Comparison of ENCODE assay signal across 9 cellular contexts in genomic region chr7:98250789-98251188, GRCh38. TPM values are rescaled to one million over a fixed set of nuclear protein-coding genes. Genes with fewer than 3 reads are reported as not detected.
DNase-seq lines count a peak whose midpoint lies in the region; ATAC-seq and TF ChIP-seq lines count a peak whose summit lies in the region.
"Had no signal": no experiment of that assay in that cellular context is flagged by ENCODE, and none has a peak within 500 bp of the region (broad histone marks: within the 10 kb centered on the region; RNA-seq: fewer than 3 reads in every experiment).

No MANE protein-coding gene starts in this region.

- H3K27ac ChIP-seq in Peyer's patch (peak overlapping the region; percentile 84 to 94 (median 92)), neural cell (ENCODE audit: low read length) (no peak overlapping the region)

- H3K27me3 Mint-ChIP-seq in MCF 10A (ENCODE audit: insufficient read depth, unreplicated experiment) = no peaks in the 10 kb centered on the region

- no peak overlapping the region for H3K27ac Mint-ChIP-seq in MCF 10A (ENCODE audit: low read depth, unreplicated experiment)

- BruUV-seq in MCF 10A (replicated peaks; lab: Mats Ljungman, UMichigan) = TSS peak; percentile 62

- peaks cover 29% of the 10 kb centered on the region for H3K79me2 ChIP-seq in neural cell (replicated peaks; ENCODE audit: insufficient read depth, low read length)

- CTCF ChIA-PET in MCF 10A (lab: Yijun Ruan, JAX) = interaction anchor here (0.7 to 1.9 kb wide), 5 partner anchors 9 to 592 kb away, joined by 3 to 6 read pairs (median 3); no protein-coding TSS in a partner anchor

- TF ChIP-seq POLR2A in Peyer's patch (IDR thresholded peaks at IDR 0.05) = no peak

- peak overlapping the region; percentile 100 for H3K4me3 Mint-ChIP-seq in MCF 10A (ENCODE audit: unreplicated experiment)

- H3K4me2 ChIP-seq in neural cell (ENCODE audit: low read length) = peak overlapping the region; percentile 99

- peaks cover 0 to 8% (median 0%) of the 10 kb centered on the region in 3 donors for H3K36me3 ChIP-seq in Peyer's patch
- H3K36me3 ChIP-seq in neural cell (ENCODE audit: insufficient read depth, low read length) = no peaks in the 10 kb centered on the region

- H4K20me1 ChIP-seq in neural cell (ENCODE audit: insufficient read depth) = no peaks in the 10 kb centered on the region

- no peak overlapping the region for H2AFZ ChIP-seq in neural cell (ENCODE audit: low read depth, low read length)

- H3K9me3 ChIP-seq in Peyer's patch (no peaks in the 10 kb centered on the region), neural cell (ENCODE audit: low read length) (no peaks in the 10 kb centered on the region)
- H3K9me3 ChIP-seq: mucosa of descending colon had no signal

- TF ChIP-seq RAD21 in neural cell (conservative IDR thresholded peaks at IDR 0.05) = no peak

- ATAC-seq in HG02588 (IDR thresholded peaks at IDR 0.05; ENCODE audit: unreplicated experiment) = no peak

- H3K27me3 ChIP-seq in Peyer's patch (no peaks in the 10 kb centered on the region), neural cell (ENCODE audit: insufficient read depth, low read depth, low read length) (no peaks in the 10 kb centered on the region)

- peak overlapping the region; percentile 83 for H3K9ac ChIP-seq in neural cell (ENCODE audit: low read length)

- H3K4me1 ChIP-seq in Peyer's patch = peaks cover 0 to 26% (median 10%) of the 10 kb centered on the region in 4 donors

- DNase-seq in GM19238 (ENCODE audit: insufficient read length, low spot score) = peak; percentile 42
- peak in 2 of 3 donors; percentile 51 to 55 for DNase-seq in Peyer's patch
- no peak for DNase-seq in MCF 10A (ENCODE audit: unreplicated experiment)
- no peak for DNase-seq in foreskin fibroblast
- no peak for DNase-seq in SKM-1 (lab: John Stamatoyannopoulos, UW; ENCODE audit: unreplicated experiment)
- DNase-seq in 8988T = no peak

- intact Hi-C loops in MCF 10A (cut with micrococcal nuclease) = no loop called here

- H3K36me3 Mint-ChIP-seq in MCF 10A (ENCODE audit: insufficient read depth, unreplicated experiment) = peaks cover 5% of the 10 kb centered on the region

- TF ChIP-seq EP300 in neural cell (conservative IDR thresholded peaks at IDR 0.05; ENCODE audit: poor library complexity, severe bottlenecking) = no peak

- POLR2A ChIA-PET in MCF 10A (lab: Yijun Ruan, JAX) = interaction anchor here (0.7 to 3.5 kb wide), 8 partner anchors 11 to 82 kb away, joined by 3 to 16 read pairs (median 4); no protein-coding TSS in a partner anchor

- TF ChIP-seq CTCF in Peyer's patch (IDR thresholded peaks at IDR 0.05) (no peak), MCF 10A (IDR thresholded peaks at IDR 0.05; ENCODE audit: unreplicated experiment) (no peak), neural cell (IDR thresholded peaks at IDR 0.05; ENCODE audit: poor library complexity, severe bottlenecking) (no peak), foreskin fibroblast (IDR thresholded peaks at IDR 0.05; ENCODE audit: low read depth, low read length) (no peak)

- no peaks in the 10 kb centered on the region for H3F3A ChIP-seq in neural cell (ENCODE audit: insufficient read depth, low read length, poor library complexity, severe bottlenecking)

- H3K4me3 ChIP-seq in Peyer's patch = peak overlapping the region; percentile 82 to 93 (median 90)
- H3K4me3 ChIP-seq in neural cell (ENCODE audit: low read length) = peak overlapping the region; percentile 99
- H3K4me3 ChIP-seq in foreskin fibroblast (ENCODE audit: low read depth in 1 of 2, low read length in 2 of 2) = no peak overlapping the region

- H3K4me1 Mint-ChIP-seq in MCF 10A (ENCODE audit: insufficient read depth, unreplicated experiment) = peaks cover 5% of the 10 kb centered on the region

- no peaks in the 10 kb centered on the region for H3K9me2 ChIP-seq in neural cell (ENCODE audit: insufficient read depth, low read length)

- H3K9me3 Mint-ChIP-seq in MCF 10A (ENCODE audit: unreplicated experiment) = no peaks in the 10 kb centered on the region

TF ChIP-seq in neural cell, 6 proteins besides CTCF, POLR2A, EP300 and RAD21:
- TF ChIP-seq POLR2AphosphoS5 (IDR thresholded peaks at IDR 0.05) (no peak), SMC3 (conservative IDR thresholded peaks at IDR 0.05; ENCODE audit: poor library complexity) (no peak), EZH2 (IDR thresholded peaks at IDR 0.05; ENCODE audit: borderline replicate concordance, insufficient read depth, low read length, poor library complexity, severe bottlenecking) (no peak), TAF1 (IDR thresholded peaks at IDR 0.05; ENCODE audit: low read depth) (no peak), MXI1 (conservative IDR thresholded peaks at IDR 0.05; ENCODE audit: poor library complexity, severe bottlenecking) (no peak), REST (IDR thresholded peaks at IDR 0.05; ENCODE audit: borderline replicate concordance) (no peak)

RNA-seq across cellular contexts. Expression of gene TECPR1, which starts 1.2 kb away (rescaled TPM):
- total RNA-seq in Peyer's patch (10 to 100 TPM; 33.8 to 74.1 (median 44.1) TPM), MCF 10A (2022) (15.4 and 21.1 TPM in 2 replicates)
- 46.6 and 50.8 TPM in 2 replicates for polyA plus RNA-seq in neural cell
- 34.0 and 40.9 TPM in 2 replicates for polyA minus RNA-seq in neural cell

RNA-seq across cellular contexts. Expression of gene BRI3, which starts 30.7 kb away (rescaled TPM):
- total RNA-seq in Peyer's patch (10 to 100 TPM; 21.5 to 91.2 (median 69.6) TPM), MCF 10A (2022) (154 and 246 TPM in 2 replicates)
- 55.6 and 57.6 TPM in 2 replicates for polyA plus RNA-seq in neural cell
- 16.6 and 21.4 TPM in 2 replicates for polyA minus RNA-seq in neural cell

RNA-seq across cellular contexts. Expression of gene BHLHA15, which starts 39.5 kb away (rescaled TPM):
- 1 to 10 TPM in 2 of 4 donors, not detected in 2; 1.6 to 9.9 TPM for total RNA-seq in Peyer's patch
- total RNA-seq in MCF 10A (2022) = 3.2 and 6.0 TPM in 2 replicates
- polyA plus RNA-seq in neural cell = not detected in 2 replicates
- polyA minus RNA-seq in neural cell = not detected in 2 replicates

Comparison
In these comparisons a context has a peak if more than half of its experiments do, and no peak if none do; other contexts are left out.
1. DNase-seq: peak in GM19238 (single experiment) and Peyer's patch (2 of 3); none in MCF 10A (single experiment), foreskin fibroblast (0 of 2), SKM-1 (single experiment) and 8988T (single experiment).
2. H3K4me3 ChIP-seq: peak in Peyer's patch (4 of 4) and neural cell (single experiment); none in foreskin fibroblast (0 of 2).